Comparison of ENCODE assay signal across 25 cellular contexts in the genomic region with DNA sequence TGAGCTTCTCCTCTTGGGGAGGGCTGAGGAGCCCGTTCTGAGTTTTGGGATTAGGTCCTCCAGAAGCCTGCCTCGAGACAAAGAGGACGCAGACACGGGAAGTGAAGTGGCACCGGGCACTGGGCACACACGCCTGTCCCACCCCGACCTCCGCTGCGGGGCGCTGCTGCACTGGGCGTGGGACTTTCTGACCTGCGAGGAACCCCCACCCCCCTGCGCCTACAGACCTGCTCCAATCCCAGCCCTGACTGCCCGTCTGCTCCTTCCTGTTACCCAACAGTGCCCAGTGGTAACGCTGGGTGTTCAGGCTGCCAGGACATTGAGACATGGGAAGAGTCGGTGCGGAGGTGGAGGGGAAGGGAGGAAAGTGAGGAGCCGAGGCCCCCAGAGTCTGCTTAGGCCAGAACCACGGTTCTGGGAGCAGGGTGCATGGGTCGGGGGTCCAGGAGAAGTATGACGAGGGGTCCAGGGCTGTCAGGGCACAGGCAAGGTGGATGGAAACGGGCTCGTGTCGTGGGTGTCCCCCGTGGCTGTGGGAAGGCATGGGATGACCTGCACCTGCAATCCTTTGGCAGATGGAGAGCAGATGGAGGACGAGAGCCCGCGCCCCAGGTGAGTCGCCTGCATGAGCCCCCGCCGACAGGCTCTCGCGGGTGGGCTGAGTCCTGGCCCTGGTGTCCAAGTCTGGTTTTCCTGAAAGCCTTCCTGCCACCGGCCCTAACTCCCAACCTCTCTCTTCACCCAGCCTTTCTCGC.
A peak's percentile ranks its signal among the peaks of the same experiment; 100 is the strongest.
DNase-seq lines count a peak whose midpoint lies in the region; ATAC-seq and TF ChIP-seq lines count a peak whose summit lies in the region.
"Had no signal": no experiment of that assay in that cellular context is flagged by ENCODE, and none has a peak within 500 bp of the region (broad histone marks: within the 10 kb centered on the region; RNA-seq: fewer than 3 reads in every experiment).

No MANE protein-coding gene starts in this region.

- no peak overlapping the region for H3K27ac Mint-ChIP-seq in CD4-positive, alpha-beta T cell
- H3K27ac Mint-ChIP-seq: activated CD4-positive, alpha-beta T cell treated with anti-CD3 and anti-CD28 coated beads, Interleukin-2, amount 10 ng/mL, durations not matched to agents 24 days and 14 days; activated naive CD8-positive, alpha-beta T cell treated with anti-CD3 and anti-CD28 coated beads, Interleukin-2, amount 10 ng/mL, durations not matched to agents 7 days and 5 days; activated T-helper 2 cell treated with anti-CD3 and anti-CD28 coated beads, Interferon-gamma antibody, Interleukin-2, Interleukin-4, amounts not matched to agents 10 μg/mL and 5 μg/mL and 100 μg/mL, durations not matched to agents 14 hours and 24 hours and 36 hours; brain; natural killer cell treated with Interleukin-12 subunit alpha and Interleukin-12 subunit beta and Interleukin-15 and Interleukin-18, amount 100 ng/mL, for 72 hours; T-cell had no signal

- POLR2A ChIA-PET in CD4-positive, alpha-beta T cell (lab: Charles Lee) = no interaction called here

- H3K4me1 ChIP-seq in lung (ENCODE audit: control insufficient read depth in 2 of 2, insufficient read depth in 2 of 2, low read length in 2 of 2) (no peaks in the 10 kb centered on the region), upper lobe of left lung (peaks cover 0 to 4% (median 0%) of the 10 kb centered on the region in 4 donors)
- H3K4me1 ChIP-seq: colonic mucosa, testis had no signal

- no peaks in the 10 kb centered on the region for H3K36me3 Mint-ChIP-seq in CD4-positive, alpha-beta T cell (ENCODE audit: low read depth)
- H3K36me3 Mint-ChIP-seq: activated naive CD8-positive, alpha-beta T cell treated with anti-CD3 and anti-CD28 coated beads, Interleukin-2, amount 10 ng/mL, durations not matched to agents 7 days and 5 days; natural killer cell treated with Interleukin-12 subunit alpha and Interleukin-12 subunit beta and Interleukin-15 and Interleukin-18, amount 100 ng/mL, for 72 hours had no signal

- no peak overlapping the region for H3K4me3 ChIP-seq in lung
- H3K4me3 ChIP-seq in upper lobe of left lung = no peak overlapping the region
- H3K4me3 ChIP-seq: colonic mucosa, testis had no signal

- intact Hi-C loops in CD4-positive, alpha-beta T cell (cut with DNase I, micrococcal nuclease) = no loop called here

- WGBS in lung, 2 donors = 69 to 76% methylated on average over 35 of the region's 35 CpGs
- 80 to 91% methylated on average over 31 to 35 of the region's 35 CpGs for whole genome bisulfite sequencing in upper lobe of left lung, 2 donors

- CTCF ChIA-PET in CD4-positive, alpha-beta T cell (lab: Charles Lee) = no interaction called here

- TF ChIP-seq EP300 in upper lobe of left lung (IDR thresholded peaks at IDR 0.05) = no peak

- no peak overlapping the region for H3K27ac ChIP-seq in lung (ENCODE audit: low read depth in 1 of 2, low read length in 1 of 2)
- no peak overlapping the region for H3K27ac ChIP-seq in upper lobe of left lung
- H3K27ac ChIP-seq in CD4-positive, alpha-beta T cell (ENCODE audit: low read depth, low read length) = no peak overlapping the region
- H3K27ac ChIP-seq: colonic mucosa, testis had no signal

- H3K27me3 ChIP-seq in lung (ENCODE audit: control insufficient read depth, insufficient read depth) (no peaks in the 10 kb centered on the region), upper lobe of left lung (no peaks in the 10 kb centered on the region)
- H3K27me3 ChIP-seq in CD4-positive, alpha-beta T cell (ENCODE audit: control insufficient read depth, insufficient read depth, low read length) = no peaks in the 10 kb centered on the region
- H3K27me3 ChIP-seq: colonic mucosa, testis had no signal

- H3K4me1 Mint-ChIP-seq in CD4-positive, alpha-beta T cell (ENCODE audit: low read depth) = no peaks in the 10 kb centered on the region
- H3K4me1 Mint-ChIP-seq: activated CD4-positive, alpha-beta T cell treated with anti-CD3 and anti-CD28 coated beads, Interleukin-2, amount 10 ng/mL, durations not matched to agents 24 days and 14 days; activated naive CD8-positive, alpha-beta T cell treated with anti-CD3 and anti-CD28 coated beads, Interleukin-2, amount 10 ng/mL, durations not matched to agents 7 days and 5 days; T-cell had no signal

- ATAC-seq in lung (ENCODE audit: insufficient read depth, low FRiP score) (peak; percentile 83), upper lobe of left lung (ENCODE audit: low FRiP score in 2 of 2) (peak in 1 of 2 donors; percentile 10), GM21528 (IDR thresholded peaks at IDR 0.05; ENCODE audit: low FRiP score, unreplicated experiment) (no peak), SK-N-SH treated with all-trans-retinoic acid at 6 μM for 48 hours (no peak)
- no peak for ATAC-seq in CD4-positive, alpha-beta T cell (ENCODE audit: poor library complexity)
- ATAC-seq: natural killer cell treated with Interleukin-12 subunit alpha and Interleukin-12 subunit beta and Interleukin-15 and Interleukin-18, amount 100 ng/mL, for 72 hours; PC-3; T-cell had no signal

- H3K27me3 Mint-ChIP-seq in CD4-positive, alpha-beta T cell = no peaks in the 10 kb centered on the region
- H3K27me3 Mint-ChIP-seq: activated CD4-positive, alpha-beta T cell treated with anti-CD3 and anti-CD28 coated beads, Interleukin-2, amount 10 ng/mL, durations not matched to agents 24 days and 14 days; brain; natural killer cell treated with Interleukin-12 subunit alpha and Interleukin-12 subunit beta and Interleukin-15 and Interleukin-18, amount 100 ng/mL, for 72 hours; T-cell had no signal

- TF ChIP-seq CTCF in lung (IDR thresholded peaks at IDR 0.05; ENCODE audit: control extremely low read depth, extremely low read depth) (peak; percentile 12), upper lobe of left lung (IDR thresholded peaks at IDR 0.05) (peak in 2 of 6 experiments; percentile 17 to 36)
- no peak for TF ChIP-seq CTCF in CD4-positive, alpha-beta T cell (IDR thresholded peaks at IDR 0.05)

- no peak overlapping the region for H3K4me3 Mint-ChIP-seq in CD4-positive, alpha-beta T cell
- H3K4me3 Mint-ChIP-seq: activated CD4-positive, alpha-beta T cell treated with anti-CD3 and anti-CD28 coated beads, Interleukin-2, amount 10 ng/mL, durations not matched to agents 24 days and 14 days; activated naive CD8-positive, alpha-beta T cell treated with anti-CD3 and anti-CD28 coated beads, Interleukin-2, amount 10 ng/mL, durations not matched to agents 7 days and 5 days; brain; natural killer cell treated with Interleukin-12 subunit alpha and Interleukin-12 subunit beta and Interleukin-15 and Interleukin-18, amount 100 ng/mL, for 72 hours; T-cell had no signal

- H3K36me3 ChIP-seq in lung (ENCODE audit: control insufficient read depth in 2 of 2, insufficient read depth in 2 of 2, low read length in 2 of 2) = peaks cover 0 to 12% of the 10 kb centered on the region in 2 donors
- peaks cover 0 to 42% (median 11%) of the 10 kb centered on the region in 4 donors for H3K36me3 ChIP-seq in upper lobe of left lung
- H3K36me3 ChIP-seq: colonic mucosa had no signal

- peak; percentile 9 for DNase-seq in activated CD4-positive, alpha-beta T cell treated with anti-CD3 and anti-CD28 coated beads for 48 hours
- no peak for DNase-seq in activated CD4-positive, alpha-beta T cell treated with anti-CD3 and anti-CD28 coated beads, Interleukin-2, amount 50 U/mL, for 4 hours
- DNase-seq in cerebellar cortex (ENCODE audit: low spot score) (peak; percentile 81), lung (ENCODE audit: low spot score) (peak; percentile 75), upper lobe of left lung (peak; percentile 60 to 61)
- no peak for DNase-seq in CD4-positive, alpha-beta T cell
- DNase-seq: 8988T; activated CD4-positive, alpha-beta T cell treated with anti-CD3 and anti-CD28 coated beads, Interleukin-2, amount 10 ng/mL, durations not matched to agents 24 days and 14 days; activated CD8-positive, alpha-beta memory T cell treated with anti-CD3 and anti-CD28 coated beads, Interleukin-2, amount 50 U/mL, for 48 hours; activated naive CD8-positive, alpha-beta T cell treated with anti-CD3 and anti-CD28 coated beads, Interleukin-2, amount 10 ng/mL, durations not matched to agents 7 days and 5 days; AML-193; colonic mucosa; COR-L47; DMS79 treated with DMSO at 0.1 percent for 48 hours; Kasumi-1; NCI-H187; PC-3; SIG-M5; testis had no signal

- no peaks in the 10 kb centered on the region for H3K9me3 Mint-ChIP-seq in CD4-positive, alpha-beta T cell
- H3K9me3 Mint-ChIP-seq: activated CD4-positive, alpha-beta T cell treated with anti-CD3 and anti-CD28 coated beads, Interleukin-2, amount 10 ng/mL, durations not matched to agents 24 days and 14 days; activated naive CD8-positive, alpha-beta T cell treated with anti-CD3 and anti-CD28 coated beads, Interleukin-2, amount 10 ng/mL, durations not matched to agents 7 days and 5 days; activated T-helper 2 cell treated with anti-CD3 and anti-CD28 coated beads, Interferon-gamma antibody, Interleukin-2, Interleukin-4, amounts not matched to agents 10 μg/mL and 5 μg/mL and 100 μg/mL, durations not matched to agents 14 hours and 24 hours and 36 hours; brain; natural killer cell treated with Interleukin-12 subunit alpha and Interleukin-12 subunit beta and Interleukin-15 and Interleukin-18, amount 100 ng/mL, for 72 hours; T-cell had no signal

- H3K9me3 ChIP-seq in lung (ENCODE audit: control insufficient read depth in 2 of 2, insufficient read depth in 1 of 2, low read length in 1 of 2) (no peaks in the 10 kb centered on the region), upper lobe of left lung (no peaks in the 10 kb centered on the region)
- no peaks in the 10 kb centered on the region for H3K9me3 ChIP-seq in CD4-positive, alpha-beta T cell (ENCODE audit: control insufficient read depth, low read length)
- H3K9me3 ChIP-seq: colonic mucosa, testis had no signal

- TF ChIP-seq POLR2A in upper lobe of left lung (IDR thresholded peaks at IDR 0.05) = no peak

TF ChIP-seq in SK-N-SH treated with all-trans-retinoic acid at 6 μM for 48 hours, 23 proteins besides CTCF, POLR2A, EP300 and RAD21 (continues in another document):
- TF ChIP-seq BACH2 (CRISPR knock-in tag; IDR thresholded peaks at IDR 0.05; ENCODE audit: borderline replicate concordance) = no peak
- TF ChIP-seq, protein P1, sequence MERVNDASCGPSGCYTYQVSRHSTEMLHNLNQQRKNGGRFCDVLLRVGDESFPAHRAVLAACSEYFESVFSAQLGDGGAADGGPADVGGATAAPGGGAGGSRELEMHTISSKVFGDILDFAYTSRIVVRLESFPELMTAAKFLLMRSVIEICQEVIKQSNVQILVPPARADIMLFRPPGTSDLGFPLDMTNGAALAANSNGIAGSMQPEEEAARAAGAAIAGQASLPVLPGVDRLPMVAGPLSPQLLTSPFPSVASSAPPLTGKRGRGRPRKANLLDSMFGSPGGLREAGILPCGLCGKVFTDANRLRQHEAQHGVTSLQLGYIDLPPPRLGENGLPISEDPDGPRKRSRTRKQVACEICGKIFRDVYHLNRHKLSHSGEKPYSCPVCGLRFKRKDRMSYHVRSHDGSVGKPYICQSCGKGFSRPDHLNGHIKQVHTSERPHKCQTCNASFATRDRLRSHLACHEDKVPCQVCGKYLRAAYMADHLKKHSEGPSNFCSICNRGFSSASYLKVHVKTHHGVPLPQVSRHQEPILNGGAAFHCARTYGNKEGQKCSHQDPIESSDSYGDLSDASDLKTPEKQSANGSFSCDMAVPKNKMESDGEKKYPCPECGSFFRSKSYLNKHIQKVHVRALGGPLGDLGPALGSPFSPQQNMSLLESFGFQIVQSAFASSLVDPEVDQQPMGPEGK (CRISPR knock-in tag; IDR thresholded peaks at IDR 0.05; ENCODE audit: borderline replicate concordance) = no peak
- TF ChIP-seq TCF4 (CRISPR knock-in tag; IDR thresholded peaks at IDR 0.05; ENCODE audit: borderline replicate concordance) = no peak

Comparison
In these comparisons a context has a peak if more than half of its experiments do, and no peak if none do; other contexts are left out.
1. DNase-seq: peak in activated CD4-positive, alpha-beta T cell treated with anti-CD3 and anti-CD28 coated beads for 48 hours (single experiment), cerebellar cortex (single experiment), lung (single experiment) and upper lobe of left lung (2 of 2); none in activated CD4-positive, alpha-beta T cell treated with anti-CD3 and anti-CD28 coated beads, Interleukin-2, amount 50 U/mL, for 4 hours (0 of 2) and CD4-positive, alpha-beta T cell (0 of 10).